In the genomic region with DNA sequence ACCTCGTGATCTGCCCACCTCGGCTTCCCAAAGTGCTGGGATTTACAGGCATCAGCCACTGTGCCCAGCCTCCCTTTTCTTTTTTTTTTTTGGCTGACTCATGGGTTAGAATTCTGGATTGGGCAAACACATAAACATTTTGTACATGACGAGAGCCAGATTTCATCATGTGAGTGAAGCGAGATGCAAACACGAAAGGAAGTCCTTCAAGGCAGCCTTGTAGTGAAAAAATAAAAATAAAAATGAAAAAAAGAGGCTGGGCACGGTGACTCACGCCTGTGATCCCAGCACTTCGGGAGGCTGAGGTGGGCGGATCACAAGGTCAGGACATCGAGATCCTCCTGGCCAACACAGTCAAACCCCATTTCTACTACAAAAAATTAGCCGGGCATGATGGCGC, we compare ENCODE assay signal across 8 cellular contexts. TPM values are rescaled to one million over a fixed set of nuclear protein-coding genes. Genes with fewer than 3 reads are reported as not detected.
A peak's percentile ranks its signal among the peaks of the same experiment; 100 is the strongest.
DNase-seq lines count a peak whose midpoint lies in the region; ATAC-seq, FAIRE-seq and TF ChIP-seq lines count a peak whose summit lies in the region.
"Not testable (repeated sequence)": the region's sequence is repeated elsewhere in the genome, so short reads cannot be mapped to it uniquely, and the experiment has no call there.

No MANE protein-coding gene starts in this region.

- ATAC-seq in A549, result not testable (repeated sequence)

- FAIRE-seq in A549 (lab: Jason Lieb, UNC), result not testable (repeated sequence)

- CTCF ChIA-PET in A549 (lab: Yijun Ruan, JAX), result not testable (repeated sequence)

- whole genome bisulfite sequencing in A549 (ENCODE audit: missing lambda C conversion rate), result 59% methylated on average over 12 of the region's 12 CpGs
- 25% methylated on average over 12 of the region's 12 CpGs for WGBS in smooth muscle cell (ENCODE audit: low lambda C conversion rate)

- H3K4me2 ChIP-seq in A549, smooth muscle cell: not testable (repeated sequence)

- not testable (repeated sequence) for H4K20me1 ChIP-seq in smooth muscle cell (ENCODE audit: low read depth)

- TF ChIP-seq EP300 in A549 (IDR thresholded peaks at IDR 0.05), result not testable (repeated sequence)

- not testable (repeated sequence) for H3K27ac ChIP-seq in A549
- peak overlapping the region; percentile 97 for H3K27ac ChIP-seq in SJSA1
- H3K27ac ChIP-seq in smooth muscle cell (ENCODE audit: low read depth), result peak overlapping the region; percentile 87

- POLR2A ChIA-PET in A549 (lab: Yijun Ruan, JAX), result not testable (repeated sequence)

- H2AFZ ChIP-seq in smooth muscle cell (ENCODE audit: low read depth), result not testable (repeated sequence)

- TF ChIP-seq RAD21 in A549 (conservative IDR thresholded peaks at IDR 0.05 in 1 of 2, IDR thresholded peaks at IDR 0.05 in 1 of 2), result not testable (repeated sequence)

- H3K9me3 ChIP-seq in A549; SJSA1 (replicated peaks); smooth muscle cell (replicated peaks; ENCODE audit: low read depth): not testable (repeated sequence)

- not testable (repeated sequence) for H3K4me1 ChIP-seq in A549; smooth muscle cell (ENCODE audit: low read depth)
- H3K4me1 ChIP-seq in SJSA1 (replicated peaks), result peaks cover 13% of the 10 kb centered on the region

- not testable (repeated sequence) for H3K4me3 ChIP-seq in A549; SJSA1; kidney epithelial cell (ENCODE audit: low read depth, low read length); smooth muscle cell

- not testable (repeated sequence) for H3F3A ChIP-seq in smooth muscle cell (ENCODE audit: low read depth)

- H3K27me3 ChIP-seq in SJSA1 (replicated peaks); kidney epithelial cell (ENCODE audit: control insufficient read depth, insufficient read depth, low read length); smooth muscle cell (ENCODE audit: low read depth): not testable (repeated sequence)

- not testable (repeated sequence) for TF ChIP-seq POLR2A in A549 (IDR thresholded peaks at IDR 0.05; ENCODE audit: low read length)

- H3K79me2 ChIP-seq in smooth muscle cell (ENCODE audit: low read depth), result peaks cover 18% of the 10 kb centered on the region

- DNase-seq in A549 (ENCODE audit: low read depth in 1 of 2, low spot score in 1 of 2) (peak in 1 of 2 experiments; percentile 54), ELR (ENCODE audit: low read depth) (peak; percentile 98), LoVo (ENCODE audit: low spot score) (peak; percentile 6), SJSA1 (ENCODE audit: low read depth in 1 of 2, low spot score in 2 of 2) (peak; percentile 82 to 96), brain pericyte (ENCODE audit: low read depth, low spot score) (peak; percentile 63), fibroblast of gingiva (ENCODE audit: low read depth) (peak; percentile 97), kidney epithelial cell (ENCODE audit: low read depth) (peak; percentile 48)
- not testable (repeated sequence) for DNase-seq in smooth muscle cell (lab: John Stamatoyannopoulos, UW; ENCODE audit: unreplicated experiment)

- not testable (repeated sequence) for TF ChIP-seq CTCF in A549 (IDR thresholded peaks at IDR 0.05); kidney epithelial cell (IDR thresholded peaks at IDR 0.05; ENCODE audit: insufficient read depth, low read length, poor library complexity, severe bottlenecking); smooth muscle cell (IDR thresholded peaks at IDR 0.05; ENCODE audit: borderline replicate concordance, insufficient read depth, poor library complexity, severe bottlenecking)

- H3K9ac ChIP-seq in smooth muscle cell (ENCODE audit: low read depth), result not testable (repeated sequence)

- H3K36me3 ChIP-seq in SJSA1; kidney epithelial cell (ENCODE audit: control insufficient read depth, insufficient read depth, low read length); smooth muscle cell (ENCODE audit: low read depth): not testable (repeated sequence)

TF ChIP-seq in A549, 52 proteins besides CTCF, POLR2A, EP300 and RAD21:
- TF ChIP-seq CEBPB (IDR thresholded peaks at IDR 0.05) (0 out of 4 replicates have a peak, but pooled peaks have one; percentile 11 to 34), FOSL2 (CRISPR knock-in tag; IDR thresholded peaks at IDR 0.05) (peak; percentile 49)
- TF ChIP-seq FOSL2 (IDR thresholded peaks at IDR 0.05), result not testable (repeated sequence)

RNA-seq across cellular contexts. Expression of a gene that starts 16.9 kb away (rescaled TPM):
- polyA plus RNA-seq in A549 (2011; rRNA removed) (6.7 and 13.7 TPM in 2 replicates), A549 (2017; fragmentation: RNase III; extraction: RNeasy Plus Mini Kit Qiagen cat#74134 plus additional on column Dnase treatment) (34.1 to 40.9 TPM (median 36.4 TPM) in 3 replicates), smooth muscle cell (19.8 and 31.2 TPM in 2 replicates)
- 14.4 and 18.0 TPM in 2 replicates for polyA plus RNA-seq in A549 (2012; cell fraction: cytosol; rRNA removed)
- 147 and 150 TPM in 2 replicates for polyA plus RNA-seq in A549 (2012; cell fraction: nucleus; rRNA removed)
- polyA minus RNA-seq in A549 (2011; rRNA and poly(A)+ RNA removed), result 7.4 and 12.4 TPM in 2 replicates
- 11.8 and 22.6 TPM in 2 replicates for total RNA-seq in SJSA1 (2014; rRNA removed; shearing (Covaris generic))
- total RNA-seq in kidney epithelial cell (14.2 and 14.9 TPM in 2 replicates), smooth muscle cell (9.0 and 20.9 TPM in 2 replicates)

RNA-seq across cellular contexts. Expression of a gene that starts 37.3 kb away (rescaled TPM):
- polyA plus RNA-seq in A549 (2011; rRNA removed) (32.9 and 35.8 TPM in 2 replicates), A549 (2017; fragmentation: RNase III; extraction: RNeasy Plus Mini Kit Qiagen cat#74134 plus additional on column Dnase treatment) (37.1 to 40.0 TPM (median 38.4 TPM) in 3 replicates), smooth muscle cell (37.8 and 39.0 TPM in 2 replicates)
- 59.4 and 67.3 TPM in 2 replicates for polyA plus RNA-seq in A549 (2012; cell fraction: cytosol; rRNA removed)
- 99.9 and 131 TPM in 2 replicates for polyA plus RNA-seq in A549 (2012; cell fraction: nucleus; rRNA removed)
- polyA minus RNA-seq in A549 (2011; rRNA and poly(A)+ RNA removed), result 20.1 and 27.9 TPM in 2 replicates
- total RNA-seq in SJSA1 (2014; rRNA removed; shearing (Covaris generic)), result 50.4 and 62.1 TPM in 2 replicates
- total RNA-seq in kidney epithelial cell (63.9 and 68.1 TPM in 2 replicates), smooth muscle cell (27.2 and 32.7 TPM in 2 replicates)

RNA-seq across cellular contexts. Expression of a gene that starts 48.4 kb away (rescaled TPM):
- polyA plus RNA-seq in A549 (2011; rRNA removed) (10.8 and 16.6 TPM in 2 replicates), A549 (2017; fragmentation: RNase III; extraction: RNeasy Plus Mini Kit Qiagen cat#74134 plus additional on column Dnase treatment) (10.8 to 13.9 TPM (median 13.6 TPM) in 3 replicates), smooth muscle cell (19.7 and 22.6 TPM in 2 replicates)
- 6.0 and 9.1 TPM in 2 replicates for polyA plus RNA-seq in A549 (2012; cell fraction: cytosol; rRNA removed)
- 20.5 and 23.9 TPM in 2 replicates for polyA plus RNA-seq in A549 (2012; cell fraction: nucleus; rRNA removed)
- 14.1 and 17.1 TPM in 2 replicates for polyA minus RNA-seq in A549 (2011; rRNA and poly(A)+ RNA removed)
- 8.9 and 13.1 TPM in 2 replicates for total RNA-seq in SJSA1 (2014; rRNA removed; shearing (Covaris generic))
- total RNA-seq in kidney epithelial cell (28.0 and 33.4 TPM in 2 replicates), smooth muscle cell (24.2 and 32.4 TPM in 2 replicates)
